ENCODE assay signal across 17 cellular contexts in genomic region chr1:94379615-94380014, GRCh38. TPM values are rescaled to one million over a fixed set of nuclear protein-coding genes. Genes with fewer than 3 reads are reported as not detected.
DNase-seq lines count a peak whose midpoint lies in the region; ATAC-seq, FAIRE-seq and TF ChIP-seq lines count a peak whose summit lies in the region.
"Had no signal": no experiment of that assay in that cellular context is flagged by ENCODE, and none has a peak within 500 bp of the region (broad histone marks: within the 10 kb centered on the region; RNA-seq: fewer than 3 reads in every experiment).

No MANE protein-coding gene starts in this region.

- no peaks in the 10 kb centered on the region for H3K79me1 ChIP-seq in trophoblast cell (ENCODE audit: low read length)

- H3K9me3 ChIP-seq in left ventricle myocardium inferior (replicated peaks): peaks cover 13% of the 10 kb centered on the region
- H3K9me3 ChIP-seq in HepG2 (ENCODE audit: low read length): no peaks in the 10 kb centered on the region
- no peaks in the 10 kb centered on the region for H3K9me3 ChIP-seq in small intestine (ENCODE audit: control insufficient read depth, low read depth)
- no peaks in the 10 kb centered on the region for H3K9me3 ChIP-seq in trophoblast cell (ENCODE audit: insufficient read depth, low read depth, low read length)
- H3K9me3 ChIP-seq: BLaER1 had no signal

- H3K27ac ChIP-seq in left ventricle myocardium inferior (replicated peaks) (peak overlapping the region; percentile 16), HepG2 (ENCODE audit: extremely low read length, insufficient read depth, low read length) (peak overlapping the region; percentile 24), small intestine (ENCODE audit: low read depth in 1 of 2, low read length in 1 of 2) (no peak overlapping the region), trophoblast cell (ENCODE audit: low read depth, low read length) (no peak overlapping the region)
- H3K27ac ChIP-seq: 22Rv1, BLaER1, GM23248 had no signal

- DNase-seq in Right ventricle myocardium inferior (ENCODE audit: missing footprints) (no peak), cardiac septum (ENCODE audit: low spot score) (no peak), left ventricle myocardium inferior (peak; percentile 60), HepG2 (ENCODE audit: low spot score) (peak; percentile 37), small intestine (peak; percentile 74), trophoblast cell (no peak)
- DNase-seq: AML-193; CD8-positive, alpha-beta memory T cell; DMS53; GF-D8; GM23248 had no signal

- no peak overlapping the region for H4K8ac ChIP-seq in trophoblast cell (ENCODE audit: low read depth, low read length)

- WGBS in HepG2 (ENCODE audit: low lambda C conversion rate): 5% methylated on average over 3 of the region's 3 CpGs
- WGBS in small intestine, 3 donors: 45 to 77% (median 58%) methylated on average over 3 of the region's 3 CpGs
- WGBS in trophoblast cell (ENCODE audit: extremely low coverage, insufficient coverage, insufficient read length): no CpG with 5 or more reads among the region's 3 CpGs

- TF ChIP-seq RAD21 in HepG2 (CRISPR knock-in tag; IDR thresholded peaks at IDR 0.05): no peak

- no peaks in the 10 kb centered on the region for H4K20me1 ChIP-seq in HepG2 (ENCODE audit: insufficient read depth, low read length)
- H4K20me1 ChIP-seq: BLaER1 had no signal

- in situ Hi-C loops in HepG2 (cut with HindIII; ENCODE audit: extremely low pct_ligation_motif_present, low pct_unique_long_range_greater_than_20kb): no loop called here

- no peaks in the 10 kb centered on the region for H3K27me3 ChIP-seq in left ventricle myocardium inferior (ENCODE audit: low read depth)
- no peaks in the 10 kb centered on the region; a peak in 1 of 5 replicates for H3K27me3 ChIP-seq in HepG2 (ENCODE audit: control insufficient read depth in 1 of 2, insufficient read depth in 2 of 2, low read length in 2 of 2)
- H3K27me3 ChIP-seq in small intestine (ENCODE audit: control insufficient read depth in 2 of 2, insufficient read depth in 2 of 2, low read length in 2 of 2): no peaks in the 10 kb centered on the region
- no peaks in the 10 kb centered on the region for H3K27me3 ChIP-seq in trophoblast cell (ENCODE audit: insufficient read depth, low read length)
- H3K27me3 ChIP-seq: BLaER1 had no signal

- no peak overlapping the region for H4K12ac ChIP-seq in trophoblast cell (ENCODE audit: low read depth, low read length)

- POLR2A ChIA-PET in HepG2 (lab: Yijun Ruan, JAX): interaction anchor here (3.8 kb wide), 1 partner anchor 38 kb away, joined by 11 read pairs; the partner anchor contains the start of gene ABCD3

- H2AFZ ChIP-seq in HepG2 (ENCODE audit: low read length) (no peak overlapping the region), trophoblast cell (ENCODE audit: insufficient read depth, low read length, poor library complexity) (no peak overlapping the region)
- H2AFZ ChIP-seq: GM23248 had no signal

- H3K4me2 ChIP-seq in HepG2 (ENCODE audit: low read depth, low read length) (peak overlapping the region; percentile 34), trophoblast cell (ENCODE audit: low read length) (no peak overlapping the region)
- H3K4me2 ChIP-seq: BLaER1 had no signal

- no peak overlapping the region for H3K23ac ChIP-seq in trophoblast cell (ENCODE audit: low read length)

- no peak overlapping the region for H3K18ac ChIP-seq in trophoblast cell (ENCODE audit: low read length)

- no peak overlapping the region for H3K4me3 ChIP-seq in left ventricle myocardium inferior
- H3K4me3 ChIP-seq in HepG2 (replicated peaks in 1 of 3; ENCODE audit: insufficient read depth in 1 of 3, low read depth in 2 of 3, low read length in 3 of 3): no peak overlapping the region; a peak in 1 of 6 replicates
- H3K4me3 ChIP-seq in small intestine (ENCODE audit: low read depth in 1 of 2, low read length in 2 of 2): no peak overlapping the region
- no peak overlapping the region for H3K4me3 ChIP-seq in trophoblast cell (ENCODE audit: low read depth, low read length)
- H3K4me3 ChIP-seq: BLaER1, GM23248 had no signal

- H3K4me1 ChIP-seq in left ventricle myocardium inferior: peaks cover 16% of the 10 kb centered on the region
- H3K4me1 ChIP-seq in HepG2 (ENCODE audit: insufficient read depth, low read length): peaks cover 95% of the 10 kb centered on the region
- H3K4me1 ChIP-seq in small intestine (ENCODE audit: control insufficient read depth in 2 of 2, insufficient read depth in 1 of 2, low read depth in 1 of 2, low read length in 1 of 2): peaks cover 0 to 2% of the 10 kb centered on the region in 2 donors
- H3K4me1 ChIP-seq in trophoblast cell (ENCODE audit: control insufficient read depth in 1 of 2, insufficient read depth in 2 of 2, low read length in 2 of 2): peaks cover 0 to 6% of the 10 kb centered on the region in 2 experiments

- no peaks in the 10 kb centered on the region for H3K36me3 ChIP-seq in left ventricle myocardium inferior
- H3K36me3 ChIP-seq in HepG2 (replicated peaks in 1 of 2; ENCODE audit: control insufficient read depth in 1 of 2, insufficient read depth in 2 of 2, low read length in 2 of 2): no peaks in the 10 kb centered on the region
- no peaks in the 10 kb centered on the region for H3K36me3 ChIP-seq in small intestine (ENCODE audit: control insufficient read depth in 2 of 2, insufficient read depth in 2 of 2, low read length in 2 of 2)
- no peaks in the 10 kb centered on the region for H3K36me3 ChIP-seq in trophoblast cell (ENCODE audit: control insufficient read depth in 1 of 2, insufficient read depth in 2 of 2, low read length in 2 of 2)
- H3K36me3 ChIP-seq: BLaER1 had no signal

- H3K79me2 ChIP-seq in HepG2 (ENCODE audit: insufficient read depth, low read length): no peaks in the 10 kb centered on the region
- no peaks in the 10 kb centered on the region for H3K79me2 ChIP-seq in trophoblast cell (ENCODE audit: control insufficient read depth, insufficient read depth, low read length, poor library complexity)

- TF ChIP-seq CTCF in left ventricle myocardium inferior (IDR thresholded peaks at IDR 0.05; ENCODE audit: borderline replicate concordance) (no peak), HepG2 (CRISPR knock-in tag; IDR thresholded peaks at IDR 0.05) (no peak)

- H2BK5ac ChIP-seq in trophoblast cell (ENCODE audit: low read depth, low read length, poor library complexity): no peak overlapping the region

- H2AK5ac ChIP-seq in trophoblast cell (ENCODE audit: low read length): no peak overlapping the region

- no peak for TF ChIP-seq POLR2A in HepG2 (IDR thresholded peaks at IDR 0.05; ENCODE audit: insufficient read depth in 1 of 2, low read depth in 2 of 2, low read length in 2 of 2)

- intact Hi-C loops in Right ventricle myocardium inferior (cut with DNase I): no loop called here
- intact Hi-C loops in cardiac septum (cut with DNase I): no loop called here
- intact Hi-C loops in left ventricle myocardium inferior (cut with micrococcal nuclease): no loop called here
- intact Hi-C loops in HepG2 (cut with micrococcal nuclease; ENCODE audit: unreplicated experiment): no loop called here

- no peak overlapping the region for H4K91ac ChIP-seq in trophoblast cell (ENCODE audit: low read depth, low read length)

- no peak overlapping the region for H3K9ac ChIP-seq in HepG2 (ENCODE audit: insufficient read depth, low read depth, low read length)
- no peak overlapping the region for H3K9ac ChIP-seq in trophoblast cell (ENCODE audit: low read length)
- H3K9ac ChIP-seq: BLaER1, GM23248 had no signal

- peak; percentile 81 for ATAC-seq in Right ventricle myocardium inferior
- 0 out of 3 replicates have a peak, but pooled peaks have one; percentile 12 for ATAC-seq in HepG2
- no peak for ATAC-seq in GM19467 (IDR thresholded peaks at IDR 0.05; ENCODE audit: unreplicated experiment)
- no peak for ATAC-seq in HG02588 (IDR thresholded peaks at IDR 0.05; ENCODE audit: unreplicated experiment)
- ATAC-seq: HCT116 had no signal

- no peak overlapping the region for H3K4ac ChIP-seq in trophoblast cell (ENCODE audit: low read depth, low read length)

- BruUV-seq in HepG2 (replicated peaks; lab: Mats Ljungman, UMichigan): no TSS peak

- CTCF ChIA-PET in HepG2 (lab: Yijun Ruan, JAX; ENCODE audit: low intra/inter-chr PET ratio, low total read pairs): no interaction called here

- no peak overlapping the region for H3K14ac ChIP-seq in trophoblast cell (ENCODE audit: low read length)

- no peak overlapping the region for H2BK12ac ChIP-seq in trophoblast cell (ENCODE audit: low read length)

- TF ChIP-seq EP300 in HepG2 (IDR thresholded peaks at IDR 0.05; ENCODE audit: low read depth in 2 of 2, low read length in 2 of 2) (peak in 1 of 2 experiments; percentile 58; a peak in 1 of 4 replicates), HepG2 (CRISPR knock-in tag; IDR thresholded peaks at IDR 0.05; ENCODE audit: borderline replicate concordance) (no peak)

- no peak overlapping the region for H2BK120ac ChIP-seq in trophoblast cell (ENCODE audit: insufficient read depth, low read length, poor library complexity)

- FAIRE-seq in HepG2 (lab: Jason Lieb, UNC) (no peak), small intestine (lab: Jason Lieb, UNC) (no peak)
- FAIRE-seq: H54 had no signal

RNA-seq across cellular contexts. Expression of gene ABCD3, which starts 38.6 kb away (rescaled TPM):
- 69.0 TPM for total RNA-seq in Right ventricle myocardium inferior
- 49.4 TPM for total RNA-seq in cardiac septum
- 76.6 TPM for total RNA-seq in left ventricle myocardium inferior
- total RNA-seq in HepG2 (2016; rRNA removed; fragmentation: Illumina TruSeq; extraction: Trizol): 166 and 190 TPM in 2 replicates
- total RNA-seq in HepG2 (2016; cell fraction: cytosol; rRNA removed; fragmentation: Illumina TruSeq; extraction: Trizol; ENCODE audit: low read depth): 66.2 and 84.8 TPM in 2 replicates
- 168 and 184 TPM in 2 replicates for total RNA-seq in HepG2 (2016; cell fraction: insoluble cytoplasmic fraction; rRNA removed; fragmentation: Illumina TruSeq; extraction: Trizol)
- 66.9 and 77.6 TPM in 2 replicates for total RNA-seq in HepG2 (2016; cell fraction: membrane; rRNA removed; fragmentation: Illumina TruSeq; extraction: Trizol)
- 154 and 164 TPM in 2 replicates for total RNA-seq in HepG2 (2016; cell fraction: nucleus; rRNA removed; fragmentation: Illumina TruSeq; extraction: Trizol)
- 22.4 and 27.5 TPM in 2 replicates for polyA plus RNA-seq in HepG2 (2011; rRNA removed)
- polyA plus RNA-seq in HepG2 (2011; cell fraction: cytosol; rRNA removed): 8.7 and 15.2 TPM in 2 replicates
- 24.3 and 26.2 TPM in 2 replicates for polyA plus RNA-seq in HepG2 (2011; cell fraction: nucleus; rRNA removed)
- polyA plus RNA-seq in HepG2 (2012): 41.7 and 57.2 TPM in 2 replicates
- polyA plus RNA-seq in HepG2 (2016; cell fraction: cytosol; fragmentation: Illumina TruSeq; extraction: Trizol; ENCODE audit: low read depth): 8.6 and 8.9 TPM in 2 replicates
- 123 and 132 TPM in 2 replicates for polyA plus RNA-seq in HepG2 (2016; cell fraction: insoluble cytoplasmic fraction; fragmentation: Illumina TruSeq; extraction: Trizol; ENCODE audit: low read depth)
- polyA plus RNA-seq in HepG2 (2016; cell fraction: membrane; fragmentation: Illumina TruSeq; extraction: Trizol; ENCODE audit: low read depth): 19.5 and 20.3 TPM in 2 replicates
- polyA plus RNA-seq in HepG2 (2016; cell fraction: nucleus; fragmentation: Illumina TruSeq; extraction: Trizol; ENCODE audit: insufficient read depth, low read depth): 156 TPM in 2 replicates
- polyA minus RNA-seq in HepG2 (2011; rRNA and poly(A)+ RNA removed; ENCODE audit: low replicate concordance): 16.6 and 17.0 TPM in 2 replicates
- polyA minus RNA-seq in HepG2 (2011; cell fraction: cytosol; rRNA and poly(A)+ RNA removed): 39.1 and 39.2 TPM in 2 replicates
- 124 and 125 TPM in 2 replicates for polyA minus RNA-seq in HepG2 (2011; cell fraction: nucleus; rRNA and poly(A)+ RNA removed)
- polyA plus RNA-seq in small intestine: 10 to 100 TPM; 31.3 to 58.6 (median 35.7) TPM
- polyA plus RNA-seq in trophoblast cell (2013): 29.6 and 29.8 TPM in 2 replicates

Comparison
In these comparisons a context has a peak if more than half of its experiments do, and no peak if none do; other contexts are left out.
1. DNase-seq: peak in left ventricle myocardium inferior (single experiment), HepG2 (single experiment) and small intestine (single experiment); none in Right ventricle myocardium inferior (single experiment), cardiac septum (single experiment) and trophoblast cell (0 of 2).
2. ATAC-seq: peak in Right ventricle myocardium inferior (single experiment) and HepG2 (single experiment); none in GM19467 (single experiment) and HG02588 (single experiment).
3. H3K27ac ChIP-seq: peak in left ventricle myocardium inferior (single experiment) and HepG2 (single experiment); none in small intestine (0 of 2) and trophoblast cell (single experiment).